ENCODE assay signal across 8 cellular contexts in genomic region chr10:34319197-34319846, GRCh38.
DNase-seq lines count a peak whose midpoint lies in the region; ATAC-seq and TF ChIP-seq lines count a peak whose summit lies in the region.

No MANE protein-coding gene starts in this region.

- peak; percentile 83 for DNase-seq in AG04449 (ENCODE audit: low read depth, low spot score)
- DNase-seq in RWPE2 (ENCODE audit: low spot score), result peak; percentile 73
- DNase-seq in hepatocyte (ENCODE audit: low spot score), result peak; percentile 81
- DNase-seq in vagina (ENCODE audit: extremely low spot score in 2 of 2), result no peak
- DNase-seq in pons (ENCODE audit: low spot score), result no peak
- DNase-seq in psoas muscle, result no peak
- DNase-seq in stimulated activated naive CD8-positive, alpha-beta T cell treated with anti-CD3 and anti-CD28 coated beads, Interleukin-15, amount 100 ng/mL, for 72 hours, result no peak

- CTCF ChIA-PET in AG04449 (lab: Yijun Ruan, JAX), result interaction anchor here (1.1 to 1.8 kb wide), 2 partner anchors 319 to 1126 kb away, joined by 3 to 6 read pairs; no protein-coding TSS in a partner anchor

- H3K79me2 ChIP-seq in hepatocyte, result no peaks in the 10 kb centered on the region

- no peaks in the 10 kb centered on the region for H3K9me2 ChIP-seq in hepatocyte (replicated peaks; ENCODE audit: insufficient read depth)

- POLR2A ChIA-PET in AG04449 (lab: Yijun Ruan, JAX), result interaction anchor here (0.6 to 0.7 kb wide), 2 partner anchors 147 to 298 kb away, joined by 4 to 5 read pairs; no protein-coding TSS in a partner anchor

- intact Hi-C loops in vagina (cut with DNase I) (no loop called here), psoas muscle (cut with DNase I) (no loop called here)

- ATAC-seq in RWPE2 (ENCODE audit: low read depth) (peak; percentile 98), psoas muscle (no peak)
- no peak for ATAC-seq in stimulated activated naive CD8-positive, alpha-beta T cell treated with anti-CD3 and anti-CD28 coated beads, Interleukin-15, amount 100 ng/mL, for 72 hours

- H3K4me3 Mint-ChIP-seq in stimulated activated naive CD8-positive, alpha-beta T cell treated with anti-CD3 and anti-CD28 coated beads, Interleukin-15, amount 100 ng/mL, for 72 hours, result no peak overlapping the region

- no peaks in the 10 kb centered on the region for H4K20me1 ChIP-seq in hepatocyte (ENCODE audit: insufficient read depth, poor library complexity, severe bottlenecking)

- H3K4me3 ChIP-seq in AG04449 (ENCODE audit: low read depth, low read length) (no peak overlapping the region), RWPE2 (ENCODE audit: severe bottlenecking) (no peak overlapping the region), hepatocyte (no peak overlapping the region), vagina (no peak overlapping the region), psoas muscle (no peak overlapping the region)

- no peak for TF ChIP-seq EP300 in Ishikawa (IDR thresholded peaks at IDR 0.05; ENCODE audit: borderline replicate concordance)

- H3K27me3 Mint-ChIP-seq in stimulated activated naive CD8-positive, alpha-beta T cell treated with anti-CD3 and anti-CD28 coated beads, Interleukin-15, amount 100 ng/mL, for 72 hours, result no peaks in the 10 kb centered on the region

- H2AFZ ChIP-seq in hepatocyte, result no peak overlapping the region

- TF ChIP-seq POLR2A in vagina (IDR thresholded peaks at IDR 0.05), result no peak

- H3K4me1 ChIP-seq in RWPE2 (ENCODE audit: insufficient read depth, poor library complexity, severe bottlenecking), result peaks cover 17% of the 10 kb centered on the region
- peaks cover 25% of the 10 kb centered on the region for H3K4me1 ChIP-seq in hepatocyte (ENCODE audit: insufficient read depth)
- peaks cover 21% of the 10 kb centered on the region for H3K4me1 ChIP-seq in vagina
- H3K4me1 ChIP-seq in psoas muscle, result no peaks in the 10 kb centered on the region

- no peaks in the 10 kb centered on the region for H3K4me1 Mint-ChIP-seq in stimulated activated naive CD8-positive, alpha-beta T cell treated with anti-CD3 and anti-CD28 coated beads, Interleukin-15, amount 100 ng/mL, for 72 hours

- peaks cover 12% of the 10 kb centered on the region; the same call in 1 of the 2 replicates for H3K36me3 ChIP-seq in RWPE2 (ENCODE audit: low read depth)
- H3K36me3 ChIP-seq in hepatocyte (replicated peaks; ENCODE audit: insufficient read depth, low read depth), result no peaks in the 10 kb centered on the region
- H3K36me3 ChIP-seq in vagina, result no peaks in the 10 kb centered on the region
- H3K36me3 ChIP-seq in psoas muscle (ENCODE audit: insufficient read depth in 1 of 2, low read depth in 1 of 2), result peaks cover 0 to 16% of the 10 kb centered on the region in 2 donors

- 60% methylated on average over 6 of the region's 6 CpGs for WGBS in hepatocyte (ENCODE audit: low lambda C conversion rate, missing lambda C conversion rate)
- WGBS in psoas muscle, 3 donors, result 80 to 84% (median 80%) methylated on average over 6 of the region's 6 CpGs

- H3K9me3 Mint-ChIP-seq in stimulated activated naive CD8-positive, alpha-beta T cell treated with anti-CD3 and anti-CD28 coated beads, Interleukin-15, amount 100 ng/mL, for 72 hours, result no peaks in the 10 kb centered on the region

- no peak for TF ChIP-seq CTCF in AG04449 (IDR thresholded peaks at IDR 0.05; ENCODE audit: insufficient read depth, low read length, missing control alignments)
- TF ChIP-seq CTCF in RWPE2 (IDR thresholded peaks at IDR 0.05; ENCODE audit: poor library complexity, severe bottlenecking), result no peak
- TF ChIP-seq CTCF in hepatocyte (IDR thresholded peaks at IDR 0.05; ENCODE audit: poor library complexity), result no peak
- TF ChIP-seq CTCF in vagina (IDR thresholded peaks at IDR 0.05), result no peak
- no peak for TF ChIP-seq CTCF in psoas muscle (IDR thresholded peaks at IDR 0.05)

- no peak for TF ChIP-seq RAD21 in Ishikawa (IDR thresholded peaks at IDR 0.05; ENCODE audit: low read depth)

- H3K27me3 ChIP-seq in RWPE2 (ENCODE audit: insufficient read depth, poor library complexity, severe bottlenecking) (no peaks in the 10 kb centered on the region), hepatocyte (no peaks in the 10 kb centered on the region), vagina (no peaks in the 10 kb centered on the region), psoas muscle (ENCODE audit: insufficient read depth in 3 of 3, low read length in 2 of 3) (no peaks in the 10 kb centered on the region)

- H3K27ac ChIP-seq in RWPE2 (ENCODE audit: poor library complexity, severe bottlenecking) (peak overlapping the region; percentile 76), hepatocyte (peak overlapping the region; percentile 76), vagina (no peak overlapping the region), psoas muscle (no peak overlapping the region)

- peak overlapping the region; percentile 16 for H3K4me2 ChIP-seq in hepatocyte

- H3K9me3 ChIP-seq in RWPE2 (ENCODE audit: severe bottlenecking) (no peaks in the 10 kb centered on the region), hepatocyte (ENCODE audit: low read depth) (no peaks in the 10 kb centered on the region), vagina (no peaks in the 10 kb centered on the region), psoas muscle (no peaks in the 10 kb centered on the region)

- H3K27ac Mint-ChIP-seq in stimulated activated naive CD8-positive, alpha-beta T cell treated with anti-CD3 and anti-CD28 coated beads, Interleukin-15, amount 100 ng/mL, for 72 hours, result no peak overlapping the region

TF ChIP-seq in Ishikawa, 13 proteins besides CTCF, POLR2A, EP300 and RAD21:
- TF ChIP-seq TCF12 (IDR thresholded peaks at IDR 0.05; ENCODE audit: low read depth) (no peak), YY1 (IDR thresholded peaks at IDR 0.05; ENCODE audit: low read depth) (no peak), NFIC (IDR thresholded peaks at IDR 0.05) (peak; percentile 59), ZBTB7A (IDR thresholded peaks at IDR 0.05; ENCODE audit: low read depth) (no peak), EGR1 (IDR thresholded peaks at IDR 0.05) (no peak), CEBPB (IDR thresholded peaks at IDR 0.05) (peak; percentile 57; the same call in 1 of the 2 replicates)
TF ChIP-seq in Ishikawa: peak in this region for 2.

Comparison
In these comparisons a context has a peak if more than half of its experiments do, and no peak if none do; other contexts are left out.
1. DNase-seq: peak in AG04449 (single experiment), RWPE2 (single experiment) and hepatocyte (single experiment); none in vagina (0 of 2), pons (single experiment), psoas muscle (0 of 2) and stimulated activated naive CD8-positive, alpha-beta T cell treated with anti-CD3 and anti-CD28 coated beads, Interleukin-15, amount 100 ng/mL, for 72 hours (0 of 2).
2. H3K27ac ChIP-seq: peak in RWPE2 (single experiment) and hepatocyte (single experiment); none in vagina (single experiment) and psoas muscle (single experiment).